16 cellular contexts compared by ENCODE assay signal in genomic region chr3:145182196-145182911, GRCh38.
DNase-seq lines count a peak whose midpoint lies in the region; FAIRE-seq and TF ChIP-seq lines count a peak whose summit lies in the region.
"Had no signal": no experiment of that assay in that cellular context is flagged by ENCODE, and none has a peak within 500 bp of the region (broad histone marks: within the 10 kb centered on the region; RNA-seq: fewer than 3 reads in every experiment).

No MANE protein-coding gene starts in this region.

- no peaks in the 10 kb centered on the region for H3K9me3 ChIP-seq in endodermal cell (ENCODE audit: control insufficient read depth, low read length)
- H3K9me3 ChIP-seq in mesenchymal stem cell (ENCODE audit: control insufficient read depth, low read length): no peaks in the 10 kb centered on the region
- H3K9me3 ChIP-seq in spleen: no peaks in the 10 kb centered on the region
- no peaks in the 10 kb centered on the region for H3K9me3 ChIP-seq in osteoblast (ENCODE audit: low read depth, low read length)

- H2BK12ac ChIP-seq in mesenchymal stem cell (ENCODE audit: low read length in 2 of 2): no peak overlapping the region

- H3K4me3 ChIP-seq in AG09309 (ENCODE audit: control insufficient read depth, low read depth, low read length): no peak overlapping the region
- H3K4me3 ChIP-seq in KMS-11 (IDR thresholded peaks at IDR 0.05; ENCODE audit: insufficient read depth, low read depth, low read length): no peak overlapping the region
- peak overlapping the region; percentile 17 for H3K4me3 ChIP-seq in endodermal cell (ENCODE audit: low read length)
- H3K4me3 ChIP-seq in mesenchymal stem cell (ENCODE audit: insufficient read depth in 1 of 2, low read depth in 1 of 2, low read length in 2 of 2): peak overlapping the region in 1 of 2 experiments; percentile 74
- peak overlapping the region in 4 of 8 donors; percentile 6 to 32 (median 18) for H3K4me3 ChIP-seq in spleen
- H3K4me3 ChIP-seq in osteoblast (ENCODE audit: insufficient read depth, low read length): no peak overlapping the region
- H3K4me3 ChIP-seq: lung had no signal

- intact Hi-C loops in spleen (cut with DNase I; ENCODE audit: low total_unique reads): no loop called here

- H4K91ac ChIP-seq in mesenchymal stem cell (ENCODE audit: low read length): no peak overlapping the region

- no peaks in the 10 kb centered on the region for H3K79me1 ChIP-seq in mesenchymal stem cell (replicated peaks; ENCODE audit: low read length, poor library complexity, severe bottlenecking)

- H3K27me3 Mint-ChIP-seq in endodermal cell (ENCODE audit: insufficient read depth): no peaks in the 10 kb centered on the region
- H3K27me3 Mint-ChIP-seq: activated CD8-positive, alpha-beta memory T cell treated with anti-CD3 and anti-CD28 coated beads, Interleukin-2, amount 10 ng/mL, durations not matched to agents 7 days and 5 days; activated naive CD8-positive, alpha-beta T cell treated with anti-CD3 and anti-CD28 coated beads for 36 hours had no signal

- H3K4me2 ChIP-seq in KMS-11 (peak overlapping the region; percentile 53), mesenchymal stem cell (ENCODE audit: low read length, poor library complexity, severe bottlenecking) (no peak overlapping the region), osteoblast (ENCODE audit: insufficient read depth, low read length) (no peak overlapping the region)

- H3K79me2 ChIP-seq in KMS-11 (ENCODE audit: insufficient read depth, low read depth): no peaks in the 10 kb centered on the region
- no peaks in the 10 kb centered on the region for H3K79me2 ChIP-seq in osteoblast (ENCODE audit: insufficient read depth, low read length)

- no peak for FAIRE-seq in GM12891 (lab: Jason Lieb, UNC)

- no peak overlapping the region for H2BK15ac ChIP-seq in mesenchymal stem cell (ENCODE audit: low read depth, poor library complexity, severe bottlenecking)

- peak; percentile 34 for DNase-seq in AG09309 (ENCODE audit: low read depth)
- DNase-seq in endodermal cell: no peak
- DNase-seq in mesenchymal stem cell: no peak
- no peak for DNase-seq in NCI-H2081 treated with DMSO at 0.1 percent for 48 hours (lab: John Stamatoyannopoulos, UW)
- DNase-seq in spleen: no peak
- DNase-seq in GM12891 (ENCODE audit: insufficient read length, low spot score): no peak
- DNase-seq in osteoblast (ENCODE audit: insufficient read length, low spot score, missing footprints): no peak
- DNase-seq: activated CD8-positive, alpha-beta memory T cell treated with anti-CD3 and anti-CD28 coated beads, Interleukin-2, amount 10 ng/mL, durations not matched to agents 7 days and 5 days; activated naive CD8-positive, alpha-beta T cell treated with anti-CD3 and anti-CD28 coated beads for 36 hours; cortex of kidney; NCI-H1048; NCI-H524; stimulated activated CD4-positive, alpha-beta T cell treated with anti-CD3 and anti-CD28 coated beads, Interleukin-1b, Interleukin-23, amount 100 ng/mL, for 48 hours had no signal

- H4K8ac ChIP-seq in mesenchymal stem cell (ENCODE audit: low read length): no peak overlapping the region

- peaks cover 15% of the 10 kb centered on the region for H3K4me1 Mint-ChIP-seq in endodermal cell
- H3K4me1 Mint-ChIP-seq: activated CD8-positive, alpha-beta memory T cell treated with anti-CD3 and anti-CD28 coated beads, Interleukin-2, amount 10 ng/mL, durations not matched to agents 7 days and 5 days; activated naive CD8-positive, alpha-beta T cell treated with anti-CD3 and anti-CD28 coated beads for 36 hours had no signal

- peak overlapping the region; percentile 29; the same call in 1 of the 2 replicates for H3K9ac ChIP-seq in KMS-11
- H3K9ac ChIP-seq in endodermal cell (ENCODE audit: extremely low read depth, low read length, poor library complexity, severe bottlenecking): no peak overlapping the region
- H3K9ac ChIP-seq in mesenchymal stem cell (ENCODE audit: low read length): peak overlapping the region; percentile 84

- no peak overlapping the region for H3K4me3 Mint-ChIP-seq in endodermal cell
- H3K4me3 Mint-ChIP-seq: activated CD8-positive, alpha-beta memory T cell treated with anti-CD3 and anti-CD28 coated beads, Interleukin-2, amount 10 ng/mL, durations not matched to agents 7 days and 5 days; activated naive CD8-positive, alpha-beta T cell treated with anti-CD3 and anti-CD28 coated beads for 36 hours had no signal

- no peaks in the 10 kb centered on the region for H3K9me3 Mint-ChIP-seq in endodermal cell

- H3K4ac ChIP-seq in mesenchymal stem cell (ENCODE audit: low read depth in 1 of 2, low read length in 2 of 2): no peak overlapping the region

- peaks cover 13% of the 10 kb centered on the region for H3K4me1 ChIP-seq in KMS-11 (ENCODE audit: low read depth, poor library complexity, severe bottlenecking)
- H3K4me1 ChIP-seq in endodermal cell (ENCODE audit: control insufficient read depth, insufficient read depth, low read length): peaks cover 3% of the 10 kb centered on the region
- no peaks in the 10 kb centered on the region for H3K4me1 ChIP-seq in mesenchymal stem cell (ENCODE audit: control insufficient read depth, insufficient read depth, low read depth, low read length)
- H3K4me1 ChIP-seq in spleen: peaks cover 0 to 7% (median 3%) of the 10 kb centered on the region in 6 donors
- no peaks in the 10 kb centered on the region for H3K4me1 ChIP-seq in osteoblast (ENCODE audit: insufficient read depth, low read length)

- H2AK5ac ChIP-seq in mesenchymal stem cell (ENCODE audit: low read length, severe bottlenecking): no peak overlapping the region

- H2BK120ac ChIP-seq in mesenchymal stem cell (ENCODE audit: low read depth, low read length): no peak overlapping the region

- 80 to 85% methylated on average over 1 to 3 of the region's 4 CpGs for WGBS in endodermal cell (ENCODE audit: insufficient coverage in 1 of 2, insufficient read length in 1 of 2), 2 experiments
- WGBS in mesenchymal stem cell: 100% methylated on average over 2 of the region's 4 CpGs
- 50 to 63% (median 57%) methylated on average over 4 of the region's 4 CpGs for WGBS in spleen, 5 donors

- H4K20me1 ChIP-seq in KMS-11 (ENCODE audit: insufficient read depth) (no peaks in the 10 kb centered on the region; the same call in 1 of the 2 replicates), osteoblast (ENCODE audit: insufficient read depth, low read length) (no peaks in the 10 kb centered on the region)

- H3K27ac Mint-ChIP-seq in endodermal cell: no peak overlapping the region
- H3K27ac Mint-ChIP-seq: activated CD8-positive, alpha-beta memory T cell treated with anti-CD3 and anti-CD28 coated beads, Interleukin-2, amount 10 ng/mL, durations not matched to agents 7 days and 5 days; activated naive CD8-positive, alpha-beta T cell treated with anti-CD3 and anti-CD28 coated beads for 36 hours had no signal

- no peak overlapping the region for H3K23ac ChIP-seq in mesenchymal stem cell (ENCODE audit: low read length in 2 of 2)

- no peak for TF ChIP-seq CTCF in AG09309 (IDR thresholded peaks at IDR 0.05; ENCODE audit: control insufficient read depth, insufficient read depth, low read depth, low read length, missing control alignments)
- no peak for TF ChIP-seq CTCF in KMS-11 (conservative IDR thresholded peaks at IDR 0.05; ENCODE audit: low read depth, low read length)
- TF ChIP-seq CTCF in endodermal cell (conservative IDR thresholded peaks at IDR 0.05): no peak
- no peak for TF ChIP-seq CTCF in spleen (IDR thresholded peaks at IDR 0.05 in 8 of 11, conservative IDR thresholded peaks at IDR 0.05 in 3 of 11)
- no peak for TF ChIP-seq CTCF in osteoblast (IDR thresholded peaks at IDR 0.05; ENCODE audit: extremely low read depth, low read depth, low read length)

- H3K27me3 ChIP-seq in KMS-11 (ENCODE audit: insufficient read depth, low read depth) (no peaks in the 10 kb centered on the region), endodermal cell (ENCODE audit: control insufficient read depth, insufficient read depth, low read length, poor library complexity, severe bottlenecking) (no peaks in the 10 kb centered on the region), mesenchymal stem cell (ENCODE audit: control insufficient read depth in 1 of 2, insufficient read depth in 1 of 2, low read length in 2 of 2) (no peaks in the 10 kb centered on the region), spleen (replicated peaks in 1 of 7) (no peaks in the 10 kb centered on the region), osteoblast (ENCODE audit: insufficient read depth, low read length) (no peaks in the 10 kb centered on the region)

- H2BK5ac ChIP-seq in mesenchymal stem cell (ENCODE audit: low read depth, low read length, poor library complexity, severe bottlenecking): no peak overlapping the region

- H3K14ac ChIP-seq in mesenchymal stem cell (ENCODE audit: low read length in 2 of 2): no peak overlapping the region

- H3K36me3 ChIP-seq in KMS-11 (ENCODE audit: insufficient read depth) (no peaks in the 10 kb centered on the region), endodermal cell (ENCODE audit: control insufficient read depth, insufficient read depth, low read length) (no peaks in the 10 kb centered on the region), mesenchymal stem cell (ENCODE audit: control insufficient read depth in 1 of 2, insufficient read depth in 2 of 2, low read depth in 1 of 2, low read length in 2 of 2) (no peaks in the 10 kb centered on the region), spleen (no peaks in the 10 kb centered on the region), osteoblast (ENCODE audit: insufficient read depth, low read length) (no peaks in the 10 kb centered on the region)

- TF ChIP-seq POLR2A in spleen (IDR thresholded peaks at IDR 0.05): no peak
- no peak for TF ChIP-seq POLR2A in GM12891 (IDR thresholded peaks at IDR 0.05; ENCODE audit: low read depth, low read length)

- H2AFZ ChIP-seq in KMS-11 (ENCODE audit: low read depth) (peak overlapping the region; percentile 70), mesenchymal stem cell (ENCODE audit: low read depth, low read length) (no peak overlapping the region), osteoblast (ENCODE audit: low read length) (no peak overlapping the region)

- no peaks in the 10 kb centered on the region for H3K36me3 Mint-ChIP-seq in endodermal cell (ENCODE audit: low read depth)
- H3K36me3 Mint-ChIP-seq: activated CD8-positive, alpha-beta memory T cell treated with anti-CD3 and anti-CD28 coated beads, Interleukin-2, amount 10 ng/mL, durations not matched to agents 7 days and 5 days; activated naive CD8-positive, alpha-beta T cell treated with anti-CD3 and anti-CD28 coated beads for 36 hours had no signal

- H3K27ac ChIP-seq in KMS-11: no peak overlapping the region
- H3K27ac ChIP-seq in endodermal cell (ENCODE audit: low read depth, low read length): no peak overlapping the region
- H3K27ac ChIP-seq in mesenchymal stem cell (ENCODE audit: low read length, poor library complexity, severe bottlenecking): no peak overlapping the region
- H3K27ac ChIP-seq in spleen: peak overlapping the region in 3 of 8 donors; percentile 6 to 46 (median 38)
- H3K27ac ChIP-seq in osteoblast (ENCODE audit: low read depth, low read length): no peak overlapping the region
- H3K27ac ChIP-seq: C4-2B had no signal

- H3K18ac ChIP-seq in mesenchymal stem cell (ENCODE audit: low read depth in 1 of 2, low read length in 2 of 2): no peak overlapping the region

TF ChIP-seq in GM12891, 5 proteins besides CTCF, POLR2A, EP300 and RAD21 (continues in another document):
- no peak for TF ChIP-seq PAX5 (IDR thresholded peaks at IDR 0.05; ENCODE audit: insufficient read depth, low read length, severe bottlenecking)
- no peak for TF ChIP-seq POU2F2 (IDR thresholded peaks at IDR 0.05; ENCODE audit: low read depth, low read length)
- TF ChIP-seq SPI1 (IDR thresholded peaks at IDR 0.05; ENCODE audit: low read depth, low read length): no peak
